ENCODE assay signal across 1 cellular context in the genomic region with DNA sequence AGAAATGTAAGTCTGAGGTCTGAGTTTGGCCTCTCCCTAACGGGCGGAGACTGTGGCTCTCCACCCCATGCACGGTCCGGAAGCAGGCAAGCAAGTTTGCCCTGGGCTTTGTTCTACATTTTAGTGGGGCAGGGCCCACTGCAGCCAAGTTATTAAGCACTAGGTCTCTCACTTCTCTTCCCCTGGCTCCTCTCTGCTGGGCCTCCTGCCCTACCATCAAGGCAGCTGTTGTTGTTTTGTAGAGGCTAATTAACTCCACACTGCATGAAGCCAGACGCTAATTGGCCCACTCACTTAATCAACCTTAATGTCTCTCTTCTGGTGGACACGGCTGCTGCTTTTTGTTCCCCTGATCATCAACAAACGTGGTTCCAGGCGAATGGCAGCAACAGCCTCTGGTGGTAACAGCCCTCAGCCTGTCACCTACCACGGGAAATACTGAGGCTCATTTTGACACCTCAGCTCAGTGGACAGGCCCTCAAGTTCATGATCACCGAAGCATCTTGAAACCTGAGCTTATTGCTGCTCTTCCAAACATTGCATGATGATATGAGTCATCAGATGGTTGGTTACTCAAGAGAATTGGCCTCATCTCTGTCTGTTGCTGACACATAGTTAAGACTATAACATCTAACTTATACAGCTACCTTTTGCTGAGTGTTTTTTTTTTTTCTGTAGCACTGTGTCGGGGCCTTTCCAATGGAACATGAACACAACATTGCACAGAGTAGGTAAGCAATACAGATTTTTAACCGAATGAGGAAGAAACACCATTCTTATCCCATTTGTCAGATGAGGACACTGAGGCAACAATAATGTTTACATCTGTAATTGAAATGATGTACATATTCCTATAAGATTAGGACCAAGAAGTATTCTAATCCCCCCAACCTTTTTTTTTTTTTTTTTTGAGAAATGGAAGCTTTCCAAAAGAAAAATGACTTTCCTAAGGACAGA.
TF ChIP-seq lines count a peak whose summit lies in the region.

No MANE protein-coding gene starts in this region.

TF ChIP-seq in A549, 52 proteins besides CTCF, POLR2A, EP300 and RAD21 (continued from another document):
- TF ChIP-seq, protein P1, sequence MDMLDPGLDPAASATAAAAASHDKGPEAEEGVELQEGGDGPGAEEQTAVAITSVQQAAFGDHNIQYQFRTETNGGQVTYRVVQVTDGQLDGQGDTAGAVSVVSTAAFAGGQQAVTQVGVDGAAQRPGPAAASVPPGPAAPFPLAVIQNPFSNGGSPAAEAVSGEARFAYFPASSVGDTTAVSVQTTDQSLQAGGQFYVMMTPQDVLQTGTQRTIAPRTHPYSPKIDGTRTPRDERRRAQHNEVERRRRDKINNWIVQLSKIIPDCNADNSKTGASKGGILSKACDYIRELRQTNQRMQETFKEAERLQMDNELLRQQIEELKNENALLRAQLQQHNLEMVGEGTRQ (IDR thresholded peaks at IDR 0.05), result no peak
- TF ChIP-seq KDM5A (IDR thresholded peaks at IDR 0.05) (no peak), FOXS1 (CRISPR knock-in tag; IDR thresholded peaks at IDR 0.05) (no peak), MAFK (IDR thresholded peaks at IDR 0.05; ENCODE audit: partially characterized antibody) (peak; percentile 44), ZSCAN20 (CRISPR knock-in tag; IDR thresholded peaks at IDR 0.05) (no peak), HDAC2 (IDR thresholded peaks at IDR 0.05) (no peak), JUN (IDR thresholded peaks at IDR 0.05) (no peak), MAZ (IDR thresholded peaks at IDR 0.05; ENCODE audit: borderline replicate concordance, low read depth, low read length) (no peak), FOSL2 (IDR thresholded peaks at IDR 0.05) (peak; percentile 71), FOSL2 (CRISPR knock-in tag; IDR thresholded peaks at IDR 0.05) (peak; percentile 88), POLR2AphosphoS2 (conservative IDR thresholded peaks at IDR 0.05; ENCODE audit: low read length) (no peak), EHF (CRISPR knock-in tag; IDR thresholded peaks at IDR 0.05) (no peak), SMC3 (IDR thresholded peaks at IDR 0.05) (no peak)
- TF ChIP-seq, protein P2, sequence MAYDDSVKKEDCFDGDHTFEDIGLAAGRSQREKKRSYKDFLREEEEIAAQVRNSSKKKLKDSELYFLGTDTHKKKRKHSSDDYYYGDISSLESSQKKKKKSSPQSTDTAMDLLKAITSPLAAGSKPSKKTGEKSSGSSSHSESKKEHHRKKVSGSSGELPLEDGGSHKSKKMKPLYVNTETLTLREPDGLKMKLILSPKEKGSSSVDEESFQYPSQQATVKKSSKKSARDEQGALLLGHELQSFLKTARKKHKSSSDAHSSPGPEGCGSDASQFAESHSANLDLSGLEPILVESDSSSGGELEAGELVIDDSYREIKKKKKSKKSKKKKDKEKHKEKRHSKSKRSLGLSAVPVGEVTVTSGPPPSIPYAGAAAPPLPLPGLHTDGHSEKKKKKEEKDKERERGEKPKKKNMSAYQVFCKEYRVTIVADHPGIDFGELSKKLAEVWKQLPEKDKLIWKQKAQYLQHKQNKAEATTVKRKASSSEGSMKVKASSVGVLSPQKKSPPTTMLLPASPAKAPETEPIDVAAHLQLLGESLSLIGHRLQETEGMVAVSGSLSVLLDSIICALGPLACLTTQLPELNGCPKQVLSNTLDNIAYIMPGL (CRISPR knock-in tag; IDR thresholded peaks at IDR 0.05; ENCODE audit: borderline replicate concordance), result no peak
- TF ChIP-seq, protein P3, sequence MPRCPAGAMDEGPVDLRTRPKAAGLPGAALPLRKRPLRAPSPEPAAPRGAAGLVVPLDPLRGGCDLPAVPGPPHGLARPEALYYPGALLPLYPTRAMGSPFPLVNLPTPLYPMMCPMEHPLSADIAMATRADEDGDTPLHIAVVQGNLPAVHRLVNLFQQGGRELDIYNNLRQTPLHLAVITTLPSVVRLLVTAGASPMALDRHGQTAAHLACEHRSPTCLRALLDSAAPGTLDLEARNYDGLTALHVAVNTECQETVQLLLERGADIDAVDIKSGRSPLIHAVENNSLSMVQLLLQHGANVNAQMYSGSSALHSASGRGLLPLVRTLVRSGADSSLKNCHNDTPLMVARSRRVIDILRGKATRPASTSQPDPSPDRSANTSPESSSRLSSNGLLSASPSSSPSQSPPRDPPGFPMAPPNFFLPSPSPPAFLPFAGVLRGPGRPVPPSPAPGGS (IDR thresholded peaks at IDR 0.05), result no peak
- TF ChIP-seq, protein P4, sequence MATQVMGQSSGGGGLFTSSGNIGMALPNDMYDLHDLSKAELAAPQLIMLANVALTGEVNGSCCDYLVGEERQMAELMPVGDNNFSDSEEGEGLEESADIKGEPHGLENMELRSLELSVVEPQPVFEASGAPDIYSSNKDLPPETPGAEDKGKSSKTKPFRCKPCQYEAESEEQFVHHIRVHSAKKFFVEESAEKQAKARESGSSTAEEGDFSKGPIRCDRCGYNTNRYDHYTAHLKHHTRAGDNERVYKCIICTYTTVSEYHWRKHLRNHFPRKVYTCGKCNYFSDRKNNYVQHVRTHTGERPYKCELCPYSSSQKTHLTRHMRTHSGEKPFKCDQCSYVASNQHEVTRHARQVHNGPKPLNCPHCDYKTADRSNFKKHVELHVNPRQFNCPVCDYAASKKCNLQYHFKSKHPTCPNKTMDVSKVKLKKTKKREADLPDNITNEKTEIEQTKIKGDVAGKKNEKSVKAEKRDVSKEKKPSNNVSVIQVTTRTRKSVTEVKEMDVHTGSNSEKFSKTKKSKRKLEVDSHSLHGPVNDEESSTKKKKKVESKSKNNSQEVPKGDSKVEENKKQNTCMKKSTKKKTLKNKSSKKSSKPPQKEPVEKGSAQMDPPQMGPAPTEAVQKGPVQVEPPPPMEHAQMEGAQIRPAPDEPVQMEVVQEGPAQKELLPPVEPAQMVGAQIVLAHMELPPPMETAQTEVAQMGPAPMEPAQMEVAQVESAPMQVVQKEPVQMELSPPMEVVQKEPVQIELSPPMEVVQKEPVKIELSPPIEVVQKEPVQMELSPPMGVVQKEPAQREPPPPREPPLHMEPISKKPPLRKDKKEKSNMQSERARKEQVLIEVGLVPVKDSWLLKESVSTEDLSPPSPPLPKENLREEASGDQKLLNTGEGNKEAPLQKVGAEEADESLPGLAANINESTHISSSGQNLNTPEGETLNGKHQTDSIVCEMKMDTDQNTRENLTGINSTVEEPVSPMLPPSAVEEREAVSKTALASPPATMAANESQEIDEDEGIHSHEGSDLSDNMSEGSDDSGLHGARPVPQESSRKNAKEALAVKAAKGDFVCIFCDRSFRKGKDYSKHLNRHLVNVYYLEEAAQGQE (IDR thresholded peaks at IDR 0.05), result no peak
